ENCODE assay signal across 1 cellular context in the genomic region with DNA sequence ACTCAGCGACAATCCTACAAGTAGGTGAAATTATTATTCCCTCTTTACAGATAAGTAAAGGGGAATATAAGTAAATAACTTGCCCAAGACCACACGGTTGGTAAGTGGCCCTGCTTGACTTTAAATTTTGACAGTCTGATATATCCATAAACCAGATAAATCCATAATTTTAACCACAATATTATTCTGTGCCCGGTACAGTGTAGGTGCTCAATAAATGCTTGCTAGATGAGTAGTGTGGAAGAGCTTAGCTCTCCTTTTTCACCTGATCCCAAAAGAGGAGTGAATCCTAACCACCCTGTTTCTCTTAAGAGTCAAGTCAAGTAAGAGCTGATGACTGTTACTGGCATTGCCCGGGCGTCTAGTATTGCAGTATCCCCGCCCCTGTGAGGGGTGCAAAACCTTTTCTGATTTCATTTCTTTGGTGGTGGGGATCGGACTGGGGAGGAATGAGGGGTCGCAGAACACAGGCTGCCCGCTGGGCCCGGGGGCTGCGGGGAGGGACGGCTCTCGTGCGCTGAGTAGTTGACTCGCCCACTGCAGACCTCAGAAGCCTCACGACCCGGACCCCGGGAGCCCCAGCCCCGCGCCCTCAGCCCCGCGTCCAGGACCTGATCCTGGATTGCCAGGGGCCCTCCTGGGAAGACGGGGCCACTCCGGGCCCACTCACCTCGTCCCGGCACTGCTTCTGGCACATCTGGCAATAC.
TF ChIP-seq lines count a peak whose summit lies in the region.

No MANE protein-coding gene starts in this region.

TF ChIP-seq in neural cell, 6 proteins besides CTCF, POLR2A, EP300 and RAD21 (continued from another document):
- TF ChIP-seq TAF1 (IDR thresholded peaks at IDR 0.05; ENCODE audit: low read depth) (no peak), POLR2AphosphoS5 (IDR thresholded peaks at IDR 0.05) (no peak), MXI1 (conservative IDR thresholded peaks at IDR 0.05; ENCODE audit: poor library complexity, severe bottlenecking) (no peak)
TF ChIP-seq in neural cell: peak in this region for 0.
